In the genomic region with DNA sequence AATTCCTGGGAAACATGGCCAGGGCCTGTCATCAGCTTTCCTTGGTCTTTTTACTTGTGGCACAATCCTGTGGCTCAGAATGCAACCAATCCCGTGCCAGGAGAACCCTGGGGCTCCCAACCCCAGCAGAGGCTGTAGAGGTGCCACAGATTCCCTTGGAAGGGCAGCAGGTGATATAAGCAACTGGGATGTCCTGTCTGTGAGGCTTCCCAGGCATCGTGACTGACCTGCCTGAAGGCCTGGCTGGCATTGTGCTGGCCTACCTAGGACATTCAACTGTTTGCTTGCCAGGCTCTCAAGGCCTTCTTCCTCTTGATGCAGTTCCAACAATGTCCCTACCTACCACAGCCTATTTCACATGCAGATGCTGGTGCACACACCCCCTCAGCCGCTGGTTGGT, we compare ENCODE assay signal across 22 cellular contexts.
DNase-seq lines count a peak whose midpoint lies in the region; ATAC-seq, FAIRE-seq and TF ChIP-seq lines count a peak whose summit lies in the region.
"Had no signal": no experiment of that assay in that cellular context is flagged by ENCODE, and none has a peak within 500 bp of the region (broad histone marks: within the 10 kb centered on the region; RNA-seq: fewer than 3 reads in every experiment).

No MANE protein-coding gene starts in this region.

- H2AFZ ChIP-seq in HepG2 (ENCODE audit: low read length) = no peak overlapping the region

- H3K27me3 Mint-ChIP-seq in central memory CD8-positive, alpha-beta T cell = no peaks in the 10 kb centered on the region
- H3K27me3 Mint-ChIP-seq in nephron progenitor cell (ENCODE audit: low read depth, poor library complexity) (peaks cover 7% of the 10 kb centered on the region), osteocyte (ENCODE audit: unreplicated experiment) (no peaks in the 10 kb centered on the region)
- H3K27me3 Mint-ChIP-seq: B cell; CD4-positive, alpha-beta T cell had no signal

- H3K4me1 ChIP-seq in HepG2 (ENCODE audit: insufficient read depth, low read length) = no peaks in the 10 kb centered on the region

- no peak overlapping the region for H3K9ac ChIP-seq in HepG2 (ENCODE audit: insufficient read depth, low read depth, low read length)
- H3K9ac ChIP-seq: BLaER1 treated with 17β-estradiol and CSF1 and Interleukin-3, amounts not matched to agents 10 nM and 100 nM had no signal

- no peaks in the 10 kb centered on the region for H3K36me3 ChIP-seq in HepG2 (replicated peaks in 1 of 2; ENCODE audit: control insufficient read depth in 1 of 2, insufficient read depth in 2 of 2, low read length in 2 of 2)

- no peak for ATAC-seq in central memory CD8-positive, alpha-beta T cell (replicated peaks; ENCODE audit: extremely low read depth, poor library complexity, severe bottlenecking)
- no peak for ATAC-seq in HepG2
- ATAC-seq: A549; CD8-positive, alpha-beta T cell had no signal

- in situ Hi-C loops in HepG2 (cut with HindIII; ENCODE audit: extremely low pct_ligation_motif_present, low pct_unique_long_range_greater_than_20kb) = no loop called here

- WGBS in HepG2 (ENCODE audit: low lambda C conversion rate) = 59% methylated on average over 2 of the region's 3 CpGs

- no peaks in the 10 kb centered on the region for H4K20me1 ChIP-seq in HepG2 (ENCODE audit: insufficient read depth, low read length)
- H4K20me1 ChIP-seq: BLaER1 treated with 17β-estradiol and CSF1 and Interleukin-3, amounts not matched to agents 10 nM and 100 nM had no signal

- TF ChIP-seq EP300 in HepG2 (IDR thresholded peaks at IDR 0.05; ENCODE audit: low read depth in 2 of 2, low read length in 2 of 2) (no peak), HepG2 (CRISPR knock-in tag; IDR thresholded peaks at IDR 0.05; ENCODE audit: borderline replicate concordance) (no peak)

- TF ChIP-seq CTCF in nephron progenitor cell (IDR thresholded peaks at IDR 0.05) (no peak), osteocyte (IDR thresholded peaks at IDR 0.05) (no peak), HepG2 (CRISPR knock-in tag; IDR thresholded peaks at IDR 0.05) (no peak)

- POLR2A ChIA-PET in HepG2 (lab: Yijun Ruan, JAX) = no interaction called here

- peaks cover 2% of the 10 kb centered on the region in 2 experiments; a peak in 2 of 5 replicates for H3K27me3 ChIP-seq in HepG2 (ENCODE audit: control insufficient read depth in 1 of 2, insufficient read depth in 2 of 2, low read length in 2 of 2)
- H3K27me3 ChIP-seq: BLaER1 treated with 17β-estradiol and CSF1 and Interleukin-3, amounts not matched to agents 10 nM and 100 nM had no signal

- CTCF ChIA-PET in HepG2 (lab: Yijun Ruan, JAX; ENCODE audit: low intra/inter-chr PET ratio, low total read pairs) = no interaction called here

- TF ChIP-seq RAD21 in HepG2 (CRISPR knock-in tag; IDR thresholded peaks at IDR 0.05) = no peak

- H3K27ac Mint-ChIP-seq in central memory CD8-positive, alpha-beta T cell (ENCODE audit: low read depth) = peak overlapping the region; percentile 20
- H3K27ac Mint-ChIP-seq in nephron progenitor cell (peak overlapping the region; percentile 63), osteocyte (ENCODE audit: unreplicated experiment) (no peak overlapping the region)
- H3K27ac Mint-ChIP-seq: B cell; CD4-positive, alpha-beta T cell; CD8-positive, alpha-beta T cell had no signal

- TF ChIP-seq POLR2A in HepG2 (IDR thresholded peaks at IDR 0.05; ENCODE audit: insufficient read depth in 1 of 2, low read depth in 2 of 2, low read length in 2 of 2) = no peak

- H3K4me2 ChIP-seq in HepG2 (ENCODE audit: low read depth, low read length) = no peak overlapping the region
- H3K4me2 ChIP-seq: A549; BLaER1 treated with 17β-estradiol and CSF1 and Interleukin-3, amounts not matched to agents 10 nM and 100 nM had no signal

- no peaks in the 10 kb centered on the region for H3K4me1 Mint-ChIP-seq in central memory CD8-positive, alpha-beta T cell
- H3K4me1 Mint-ChIP-seq in nephron progenitor cell = peaks cover 49% of the 10 kb centered on the region
- peaks cover 25% of the 10 kb centered on the region for H3K4me1 Mint-ChIP-seq in osteocyte (ENCODE audit: unreplicated experiment)
- H3K4me1 Mint-ChIP-seq: B cell had no signal

- intact Hi-C loops in HepG2 (cut with micrococcal nuclease; ENCODE audit: unreplicated experiment) = no loop called here

- H3K36me3 Mint-ChIP-seq in central memory CD8-positive, alpha-beta T cell (ENCODE audit: insufficient read depth) = peaks cover 4% of the 10 kb centered on the region
- H3K36me3 Mint-ChIP-seq in nephron progenitor cell (ENCODE audit: low read depth) (peaks cover 3% of the 10 kb centered on the region), osteocyte (ENCODE audit: unreplicated experiment) (peaks cover 3% of the 10 kb centered on the region)

- H3K27ac ChIP-seq in HepG2 (ENCODE audit: extremely low read length, insufficient read depth, low read length) = no peak overlapping the region
- H3K27ac ChIP-seq: 22Rv1; A549; BLaER1 treated with 17β-estradiol and CSF1 and Interleukin-3, amounts not matched to agents 10 nM and 100 nM; C4-2B had no signal

- H3K9me3 Mint-ChIP-seq in central memory CD8-positive, alpha-beta T cell = no peaks in the 10 kb centered on the region
- H3K9me3 Mint-ChIP-seq in nephron progenitor cell (no peaks in the 10 kb centered on the region), osteocyte (ENCODE audit: unreplicated experiment) (no peaks in the 10 kb centered on the region)
- H3K9me3 Mint-ChIP-seq: CD4-positive, alpha-beta T cell; CD8-positive, alpha-beta T cell had no signal

- no peak for FAIRE-seq in HepG2 (lab: Jason Lieb, UNC)
- FAIRE-seq: A549, G401.6, GM12891, GM19239 had no signal

- no peaks in the 10 kb centered on the region for H3K9me3 ChIP-seq in HepG2 (ENCODE audit: low read length)
- H3K9me3 ChIP-seq: A549; BLaER1 treated with 17β-estradiol and CSF1 and Interleukin-3, amounts not matched to agents 10 nM and 100 nM had no signal

- no peak overlapping the region for H3K4me3 Mint-ChIP-seq in central memory CD8-positive, alpha-beta T cell
- H3K4me3 Mint-ChIP-seq in nephron progenitor cell = no peak overlapping the region
- no peak overlapping the region for H3K4me3 Mint-ChIP-seq in osteocyte (ENCODE audit: unreplicated experiment)
- H3K4me3 Mint-ChIP-seq: B cell; CD4-positive, alpha-beta T cell; CD8-positive, alpha-beta T cell had no signal

- H3K79me2 ChIP-seq in HepG2 (ENCODE audit: insufficient read depth, low read length) = no peaks in the 10 kb centered on the region

- no peak for DNase-seq in central memory CD8-positive, alpha-beta T cell (ENCODE audit: low spot score in 2 of 2)
- no peak for DNase-seq in nephron progenitor cell
- DNase-seq in osteocyte (ENCODE audit: extremely low spot score, unreplicated experiment) = peak; percentile 53
- no peak for DNase-seq in activated gamma-delta T cell (lab: John Stamatoyannopoulos, UW)
- DNase-seq in DMS153 treated with DMSO at 0.1 percent for 48 hours (lab: John Stamatoyannopoulos, UW; ENCODE audit: unreplicated experiment) = no peak
- DNase-seq in HepG2 (ENCODE audit: low spot score) = no peak
- DNase-seq: AML-193; CD4-positive, alpha-beta T cell; CD8-positive, alpha-beta T cell; COR-L47; DMS 273 treated with DMSO at 0.1 percent for 48 hours; DMS153; DMS79 treated with DMSO at 0.1 percent for 48 hours; GF-D8 had no signal

- BruUV-seq in HepG2 (replicated peaks; lab: Mats Ljungman, UMichigan) = no TSS peak

- H3K4me3 ChIP-seq in HepG2 (replicated peaks in 1 of 3; ENCODE audit: insufficient read depth in 1 of 3, low read depth in 2 of 3, low read length in 3 of 3) = no peak overlapping the region
- H3K4me3 ChIP-seq: A549; BLaER1 treated with 17β-estradiol and CSF1 and Interleukin-3, amounts not matched to agents 10 nM and 100 nM had no signal

TF ChIP-seq in HepG2, 621 proteins besides CTCF, POLR2A, EP300 and RAD21:
- TF ChIP-seq EZH2 (conservative IDR thresholded peaks at IDR 0.05; ENCODE audit: low read depth, low read length) = no peak
- no peak for TF ChIP-seq THAP8 (CRISPR knock-in tag; IDR thresholded peaks at IDR 0.05; ENCODE audit: borderline replicate concordance)
- TF ChIP-seq ZFP36L1 (CRISPR knock-in tag; IDR thresholded peaks at IDR 0.05) = no peak
- TF ChIP-seq ZNF207 (IDR thresholded peaks at IDR 0.05; ENCODE audit: borderline replicate concordance) = no peak
- TF ChIP-seq SMAD3 (CRISPR knock-in tag; IDR thresholded peaks at IDR 0.05) = no peak
- TF ChIP-seq GFI1 (CRISPR knock-in tag; IDR thresholded peaks at IDR 0.05; ENCODE audit: borderline replicate concordance) = no peak
- no peak for TF ChIP-seq TMF1 (CRISPR knock-in tag; IDR thresholded peaks at IDR 0.05; ENCODE audit: low read depth)
- no peak for TF ChIP-seq ZNF83 (CRISPR knock-in tag; IDR thresholded peaks at IDR 0.05; ENCODE audit: borderline replicate concordance)
- no peak for TF ChIP-seq MTA3 (CRISPR knock-in tag; IDR thresholded peaks at IDR 0.05)
- TF ChIP-seq, protein P1, sequence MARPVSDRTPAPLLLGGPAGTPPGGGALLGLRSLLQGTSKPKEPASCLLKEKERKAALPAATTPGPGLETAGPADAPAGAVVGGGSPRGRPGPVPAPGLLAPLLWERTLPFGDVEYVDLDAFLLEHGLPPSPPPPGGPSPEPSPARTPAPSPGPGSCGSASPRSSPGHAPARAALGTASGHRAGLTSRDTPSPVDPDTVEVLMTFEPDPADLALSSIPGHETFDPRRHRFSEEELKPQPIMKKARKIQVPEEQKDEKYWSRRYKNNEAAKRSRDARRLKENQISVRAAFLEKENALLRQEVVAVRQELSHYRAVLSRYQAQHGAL (CRISPR knock-in tag; IDR thresholded peaks at IDR 0.05; ENCODE audit: not compliant biosample characterization) = no peak
- no peak for TF ChIP-seq ZMYM3 (CRISPR knock-in tag; IDR thresholded peaks at IDR 0.05)
- TF ChIP-seq RELA (CRISPR knock-in tag; IDR thresholded peaks at IDR 0.05) = no peak
TF ChIP-seq in HepG2: peak in this region for 0.
